In the genomic region with DNA sequence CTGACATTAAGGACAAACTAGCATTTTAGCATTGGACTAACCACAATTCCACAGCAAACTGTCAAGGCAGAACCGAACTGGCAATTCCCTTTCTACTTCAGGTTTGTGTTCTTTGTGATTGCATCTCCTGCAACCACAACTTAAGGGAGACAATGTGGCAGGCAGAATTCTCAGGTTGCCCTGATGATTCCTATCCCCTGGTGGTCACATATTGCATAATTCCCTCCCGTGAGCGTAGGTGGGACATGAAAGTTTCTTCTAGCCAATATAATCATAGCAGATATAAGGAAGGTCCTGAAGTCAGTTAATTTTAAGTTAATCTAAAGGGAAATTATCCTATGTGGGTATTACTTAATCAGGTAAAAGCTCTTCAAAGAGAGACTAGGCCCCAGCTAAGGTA, we compare ENCODE assay signal across 31 cellular contexts. TPM values are rescaled to one million over a fixed set of nuclear protein-coding genes. Genes with fewer than 3 reads are reported as not detected.
DNase-seq lines count a peak whose midpoint lies in the region; ATAC-seq, FAIRE-seq and TF ChIP-seq lines count a peak whose summit lies in the region.
"Had no signal": no experiment of that assay in that cellular context is flagged by ENCODE, and none has a peak within 500 bp of the region (broad histone marks: within the 10 kb centered on the region; RNA-seq: fewer than 3 reads in every experiment).

No MANE protein-coding gene starts in this region.

- H3K4me1 Mint-ChIP-seq in mesothelial cell of epicardium: no peaks in the 10 kb centered on the region
- no peaks in the 10 kb centered on the region for H3K4me1 Mint-ChIP-seq in CD8-positive, alpha-beta memory T cell
- H3K4me1 Mint-ChIP-seq: activated CD4-positive, alpha-beta T cell treated with anti-CD3 and anti-CD28 coated beads for 36 hours; activated naive CD4-positive, alpha-beta T cell treated with anti-CD3 and anti-CD28 coated beads, Interleukin-2, amount 50 U/mL, for 24 hours had no signal

- BruUV-seq in K562 (replicated peaks; lab: Mats Ljungman, UMichigan): no TSS peak

- CTCF ChIA-PET in HEK293T (lab: Yijun Ruan, JAX) (no interaction called here), K562 (lab: Yijun Ruan, JAX; ENCODE audit: low intra/inter-chr PET ratio) (no interaction called here)
- CTCF ChIA-PET in CD8-positive, alpha-beta memory T cell (lab: Charles Lee): no interaction called here

- TF ChIP-seq RAD21 in K562 (CRISPR knock-in tag; conservative IDR thresholded peaks at IDR 0.05 in 1 of 2, IDR thresholded peaks at IDR 0.05 in 1 of 2): no peak

- peaks cover 23% of the 10 kb centered on the region for H3K9me3 Mint-ChIP-seq in mesothelial cell of epicardium
- peaks cover 15 to 21% (median 16%) of the 10 kb centered on the region in 5 donors for H3K9me3 Mint-ChIP-seq in CD8-positive, alpha-beta memory T cell

- no peaks in the 10 kb centered on the region for H3K9me3 ChIP-seq in K562 (replicated peaks; ENCODE audit: control insufficient read depth, insufficient read depth, low read depth, low read length)
- no peaks in the 10 kb centered on the region for H3K9me3 ChIP-seq in CD8-positive, alpha-beta memory T cell (ENCODE audit: low read length)
- H3K9me3 ChIP-seq: thyroid gland, vagina had no signal

- POLR2A ChIA-PET in HEK293T (lab: Yijun Ruan, JAX): no interaction called here
- POLR2A ChIA-PET in K562 (lab: Yijun Ruan, JAX): no interaction called here
- POLR2A ChIA-PET in CD8-positive, alpha-beta memory T cell (lab: Charles Lee): no interaction called here

- H3K9me1 ChIP-seq in K562 (ENCODE audit: control insufficient read depth, insufficient read depth, low read length): no peaks in the 10 kb centered on the region

- no peak overlapping the region for H3K27ac ChIP-seq in K562 (ENCODE audit: extremely low read depth, low read depth, low read length)
- no peak overlapping the region for H3K27ac ChIP-seq in CD8-positive, alpha-beta memory T cell (ENCODE audit: low read depth, low read length)
- H3K27ac ChIP-seq: hepatocyte, thyroid gland, vagina had no signal

- no peaks in the 10 kb centered on the region for H4K20me1 ChIP-seq in K562 (replicated peaks; ENCODE audit: control insufficient read depth, insufficient read depth, low read length)

- no peaks in the 10 kb centered on the region for H3K27me3 Mint-ChIP-seq in mesothelial cell of epicardium (ENCODE audit: low read depth)
- peaks cover 0 to under 1% of the 10 kb centered on the region in 2 donors for H3K27me3 Mint-ChIP-seq in CD8-positive, alpha-beta memory T cell
- H3K27me3 Mint-ChIP-seq: activated CD4-positive, alpha-beta T cell treated with anti-CD3 and anti-CD28 coated beads for 36 hours; stimulated activated naive CD8-positive, alpha-beta T cell treated with anti-CD3 and anti-CD28 coated beads, Interleukin-15, amount 100 ng/mL, for 72 hours had no signal

- FAIRE-seq in K562 (lab: Jason Lieb, UNC): no peak
- FAIRE-seq: GM12891 had no signal

- intact Hi-C loops in K562 (cut with micrococcal nuclease): no loop called here

- peaks cover 12% of the 10 kb centered on the region for H3K36me3 Mint-ChIP-seq in mesothelial cell of epicardium
- no peaks in the 10 kb centered on the region for H3K36me3 Mint-ChIP-seq in CD8-positive, alpha-beta memory T cell
- H3K36me3 Mint-ChIP-seq: activated naive CD4-positive, alpha-beta T cell treated with anti-CD3 and anti-CD28 coated beads, Interleukin-2, amount 50 U/mL, for 24 hours had no signal

- no peak for TF ChIP-seq EP300 in K562 (IDR thresholded peaks at IDR 0.05; ENCODE audit: low read length)

- H3K4me1 ChIP-seq in K562 (replicated peaks in 1 of 2; ENCODE audit: control insufficient read depth in 2 of 2, insufficient read depth in 2 of 2, low read length in 2 of 2): peaks cover 0 to 3% of the 10 kb centered on the region in 2 experiments; a peak in 2 of 5 replicates
- H3K4me1 ChIP-seq in CD8-positive, alpha-beta memory T cell (ENCODE audit: insufficient read depth, low read length): no peaks in the 10 kb centered on the region
- H3K4me1 ChIP-seq: thyroid gland, vagina had no signal

- no peak overlapping the region for H3K4me2 ChIP-seq in K562 (ENCODE audit: insufficient read depth, low read length)
- H3K4me2 ChIP-seq: hepatocyte had no signal

- in situ Hi-C loops in K562 (cut with MboI): no loop called here

- H3K27ac Mint-ChIP-seq in mesothelial cell of epicardium: no peak overlapping the region
- H3K27ac Mint-ChIP-seq in CD8-positive, alpha-beta memory T cell: no peak overlapping the region
- H3K27ac Mint-ChIP-seq: activated CD4-positive, alpha-beta T cell treated with anti-CD3 and anti-CD28 coated beads for 36 hours; activated CD8-positive, alpha-beta T cell treated with anti-CD3 and anti-CD28 coated beads, Interleukin-2, amount 10 ng/mL, durations not matched to agents 7 days and 5 days; activated naive CD4-positive, alpha-beta T cell treated with anti-CD3 and anti-CD28 coated beads, Interleukin-2, amount 50 U/mL, for 24 hours; activated T-helper 2 cell treated with anti-CD3 and anti-CD28 coated beads, Interferon-gamma antibody, Interleukin-2, Interleukin-4, amounts not matched to agents 10 μg/mL and 5 μg/mL and 100 μg/mL, durations not matched to agents 14 hours and 24 hours and 36 hours; nephron; stimulated activated naive CD8-positive, alpha-beta T cell treated with anti-CD3 and anti-CD28 coated beads, Interleukin-15, amount 100 ng/mL, for 72 hours; T-helper 2 cell treated with Interferon-gamma antibody and Interleukin-4, amounts not matched to agents 5 μg/mL and 100 μg/mL, for 36 hours had no signal

- ATAC-seq in K562 (peak; percentile 53; the same call in 2 of the 3 replicates), GM21526 (IDR thresholded peaks at IDR 0.05; ENCODE audit: low FRiP score, unreplicated experiment) (no peak), GM18873 (IDR thresholded peaks at IDR 0.05; ENCODE audit: low FRiP score, unreplicated experiment) (no peak)
- ATAC-seq: activated CD4-positive, alpha-beta T cell treated with anti-CD3 and anti-CD28 coated beads for 36 hours; activated CD8-positive, alpha-beta T cell treated with anti-CD3 and anti-CD28 coated beads, Interleukin-2, amount 10 ng/mL, durations not matched to agents 7 days and 5 days; left cardiac atrium; stimulated activated naive CD8-positive, alpha-beta T cell treated with anti-CD3 and anti-CD28 coated beads, Interleukin-15, amount 100 ng/mL, for 72 hours had no signal

- H3K36me3 ChIP-seq in K562 (ENCODE audit: control insufficient read depth, insufficient read depth, low read length): no peaks in the 10 kb centered on the region
- H3K36me3 ChIP-seq in CD8-positive, alpha-beta memory T cell (ENCODE audit: insufficient read depth, low read length): no peaks in the 10 kb centered on the region
- H3K36me3 ChIP-seq: thyroid gland, vagina had no signal

- 23% methylated on average over 3 of the region's 3 CpGs for WGBS in K562 (ENCODE audit: insufficient coverage, low coverage, missing lambda C conversion rate)

- H3K4me3 Mint-ChIP-seq in mesothelial cell of epicardium: no peak overlapping the region
- H3K4me3 Mint-ChIP-seq in CD8-positive, alpha-beta memory T cell: no peak overlapping the region
- H3K4me3 Mint-ChIP-seq: activated CD4-positive, alpha-beta T cell treated with anti-CD3 and anti-CD28 coated beads for 36 hours; activated CD8-positive, alpha-beta T cell treated with anti-CD3 and anti-CD28 coated beads, Interleukin-2, amount 10 ng/mL, durations not matched to agents 7 days and 5 days; activated naive CD4-positive, alpha-beta T cell treated with anti-CD3 and anti-CD28 coated beads, Interleukin-2, amount 50 U/mL, for 24 hours; nephron; stimulated activated naive CD8-positive, alpha-beta T cell treated with anti-CD3 and anti-CD28 coated beads, Interleukin-15, amount 100 ng/mL, for 72 hours; T-helper 2 cell treated with Interferon-gamma antibody and Interleukin-4, amounts not matched to agents 5 μg/mL and 100 μg/mL, for 36 hours had no signal

- H3K79me2 ChIP-seq in K562 (ENCODE audit: control insufficient read depth, insufficient read depth, low read length): no peaks in the 10 kb centered on the region
- H3K79me2 ChIP-seq: hepatocyte had no signal

- peak; percentile 15 for TF ChIP-seq CTCF in AG09309 (IDR thresholded peaks at IDR 0.05; ENCODE audit: control insufficient read depth, insufficient read depth, low read depth, low read length, missing control alignments)
- TF ChIP-seq CTCF in K562 (IDR thresholded peaks at IDR 0.05 in 2 of 3, conservative IDR thresholded peaks at IDR 0.05 in 1 of 3; ENCODE audit: insufficient read depth in 2 of 3, low read depth in 1 of 3, low read length in 3 of 3): peak in 2 of 3 experiments; percentile 13 to 24; a peak in 2 of 6 replicates
- TF ChIP-seq CTCF in mesothelial cell of epicardium (IDR thresholded peaks at IDR 0.05; ENCODE audit: unreplicated experiment): peak; percentile 26

- no peak overlapping the region for H3K9ac ChIP-seq in K562 (ENCODE audit: insufficient read depth in 1 of 2, low read depth in 2 of 2, low read length in 2 of 2)

- H3K27me3 ChIP-seq in K562 (ENCODE audit: control insufficient read depth in 2 of 2, insufficient read depth in 2 of 2, low read length in 2 of 2): no peaks in the 10 kb centered on the region
- H3K27me3 ChIP-seq in CD8-positive, alpha-beta memory T cell (ENCODE audit: insufficient read depth, low read length, poor library complexity, severe bottlenecking): no peaks in the 10 kb centered on the region
- H3K27me3 ChIP-seq: hepatocyte, thyroid gland, vagina had no signal

- DNase-seq in AG09309 (ENCODE audit: low read depth): no peak
- DNase-seq in HEK293T (ENCODE audit: extremely low spot score): peak; percentile 13
- peak in 1 of 4 experiments; percentile 11 for DNase-seq in K562 (ENCODE audit: extremely low read depth in 1 of 4, low spot score in 3 of 4)
- no peak for DNase-seq in mesothelial cell of epicardium (ENCODE audit: low spot score in 2 of 2, unreplicated experiment in 2 of 2)
- no peak for DNase-seq in CD8-positive, alpha-beta memory T cell
- no peak for DNase-seq in HK-2 (ENCODE audit: unreplicated experiment)
- DNase-seq: activated CD4-positive, alpha-beta T cell treated with anti-CD3 and anti-CD28 coated beads for 36 hours; activated CD8-positive, alpha-beta T cell treated with anti-CD3 and anti-CD28 coated beads, Interleukin-2, amount 10 ng/mL, durations not matched to agents 7 days and 5 days; amniotic stem cell; left cardiac atrium; MM.1S; NCI-H2029; NCI-H226; NCI-H774; stimulated activated CD4-positive, alpha-beta T cell treated with anti-CD3 and anti-CD28 coated beads, Interleukin-1b, Interleukin-23, amount 100 ng/mL, for 48 hours; stimulated activated naive CD8-positive, alpha-beta T cell treated with anti-CD3 and anti-CD28 coated beads, Interleukin-15, amount 100 ng/mL, for 72 hours; thyroid gland had no signal

- H3K4me3 ChIP-seq in AG09309 (ENCODE audit: control insufficient read depth, low read depth, low read length) (no peak overlapping the region), K562 (no peak overlapping the region)
- H3K4me3 ChIP-seq in CD8-positive, alpha-beta memory T cell (ENCODE audit: low read length): no peak overlapping the region
- H3K4me3 ChIP-seq: hepatocyte, thyroid gland, vagina had no signal

- TF ChIP-seq POLR2A in K562 (conservative IDR thresholded peaks at IDR 0.05): no peak

- no peak overlapping the region for H2AFZ ChIP-seq in K562 (ENCODE audit: low read depth, low read length)
- H2AFZ ChIP-seq: hepatocyte had no signal

RNA-seq across cellular contexts. Expression of gene TNP1, which starts 45.8 kb away (rescaled TPM):
- not detected in 2 replicates for total RNA-seq in K562 (2011; cell fraction: chromatin; rRNA removed; ENCODE audit: low replicate concordance)
- not detected in 2 replicates for total RNA-seq in K562 (2011; cell fraction: nucleolus; rRNA removed)
- total RNA-seq in K562 (2011; cell fraction: nucleoplasm; rRNA removed): not detected in 2 replicates
- total RNA-seq in K562 (2014; rRNA removed) (not detected in 2 replicates), K562 (2014; rRNA removed; fragmentation: Illumina TruSeq; extraction: Trizol) (not detected in 2 replicates), K562 (2015; rRNA removed; fragmentation: Illumina TruSeq; extraction: Trizol) (not detected in 2 replicates), K562 (2021) (not detected in 2 replicates), mesothelial cell of epicardium (not detected in 3 replicates)
- polyA plus RNA-seq in K562 (2011; rRNA removed) (not detected in 2 replicates), K562 (2014; fragmentation: Illumina TruSeq; extraction: Trizol) (not detected in 2 replicates), K562 (2014; fragmentation: Nextera tagmentation; extraction: Ambion mirVana) (not detected), K562 (2014; rRNA removed) (not detected in 2 replicates)
- not detected in 2 replicates for polyA plus RNA-seq in K562 (2011; cell fraction: cytosol; rRNA removed)
- polyA plus RNA-seq in K562 (2011; cell fraction: nucleus; rRNA removed): not detected in 2 replicates
- not detected in 2 replicates for polyA plus RNA-seq in K562 (2012)
- not detected in 2 replicates for polyA minus RNA-seq in K562 (2011; rRNA and poly(A)+ RNA removed)
- not detected in 2 replicates for polyA minus RNA-seq in K562 (2011; cell fraction: cytosol; rRNA and poly(A)+ RNA removed)
- polyA minus RNA-seq in K562 (2011; cell fraction: nucleus; rRNA and poly(A)+ RNA removed): not detected in 2 replicates
- not detected for total RNA-seq in CD8-positive, alpha-beta memory T cell
- not detected for polyA plus RNA-seq in CD8-positive, alpha-beta memory T cell
- total RNA-seq: A673; activated CD4-positive, alpha-beta T cell treated with anti-CD3 and anti-CD28 coated beads for 36 hours; activated CD8-positive, alpha-beta T cell treated with anti-CD3 and anti-CD28 coated beads, Interleukin-2, amount 10 ng/mL, durations not matched to agents 7 days and 5 days; activated T-helper 2 cell treated with anti-CD3 and anti-CD28 coated beads, Interferon-gamma antibody, Interleukin-2, Interleukin-4, amounts not matched to agents 10 μg/mL and 5 μg/mL and 100 μg/mL, durations not matched to agents 14 hours and 24 hours and 36 hours; hepatocyte; left cardiac atrium; lung microvascular endothelial cell; mucosa of gallbladder; osteoblast; vagina had no signal
- polyA plus RNA-seq: BJ, hepatocyte had no signal
